ENCODE assay signal across 8 cellular contexts in genomic region chr9:35646583-35647265, GRCh38. TPM values are rescaled to one million over a fixed set of nuclear protein-coding genes. Genes with fewer than 3 reads are reported as not detected.
DNase-seq lines count a peak whose midpoint lies in the region; ATAC-seq and TF ChIP-seq lines count a peak whose summit lies in the region.

No MANE protein-coding gene starts in this region.

- H2AFZ ChIP-seq in HCT116 (ENCODE audit: low read depth, low read length, poor library complexity, severe bottlenecking) = peak overlapping the region; percentile 49

- DNase-seq in GM06990 (ENCODE audit: extremely low read depth, insufficient read length) = peak; percentile 95
- DNase-seq in HCT116 (ENCODE audit: low read depth, low spot score) = peak; percentile 70
- peak; percentile 98 for DNase-seq in MG63
- peak; percentile 50 for DNase-seq in SHP77 treated with DMSO at 0.1 percent for 48 hours (lab: John Stamatoyannopoulos, UW)
- peak; percentile 82 for DNase-seq in activated gamma-delta T cell treated with anti-CD3 and anti-CD28 coated beads, Interleukin-2, amount 50 U/mL, for 16 hours (ENCODE audit: low read depth)
- DNase-seq in foreskin melanocyte = peak; percentile 81
- DNase-seq in substantia nigra (lab: John Stamatoyannopoulos, UW) = peak; percentile 38 to 95 (median 84)

- CTCF ChIA-PET in HCT116 (lab: Charles Lee) = interaction anchor here (0.8 to 2.3 kb wide), 9 partner anchors 10 to 236 kb away, joined by 3 to 12 read pairs (median 5); partner anchors contain the start of genes CCDC107, CREB3, RMRP and TLN1

- H3K4me1 ChIP-seq in HCT116 (ENCODE audit: control insufficient read depth in 1 of 2, insufficient read depth in 2 of 2, low read length in 2 of 2) (peaks cover 6 to 20% of the 10 kb centered on the region in 2 experiments; a peak in 3 of 4 replicates), neutrophil (ENCODE audit: control insufficient read depth in 1 of 2, insufficient read depth in 1 of 2, low read depth in 1 of 2, low read length in 1 of 2) (peaks cover 16 to 22% of the 10 kb centered on the region in 2 experiments)

- TF ChIP-seq RAD21 in HCT116 (IDR thresholded peaks at IDR 0.05; ENCODE audit: low read depth) = peak; percentile 93

- RAD21 ChIA-PET in HCT116 (lab: Charles Lee; ENCODE audit: low non-redundant PET in 1 of 2, low total read pairs in 2 of 2, uncharacterized antibody in 2 of 2, unreplicated experiment in 2 of 2) = interaction anchor here in 1 of 2 experiments (1.0 kb wide), 1 partner anchor 45 kb away, joined by 3 read pairs; no protein-coding TSS in a partner anchor

- peak; percentile 97 for ATAC-seq in HCT116

- H3K27ac ChIP-seq in HCT116 (ENCODE audit: low read depth, low read length) = peak overlapping the region; percentile 56
- H3K27ac ChIP-seq in neutrophil = peak overlapping the region; percentile 61
- H3K27ac ChIP-seq in substantia nigra (ENCODE audit: low read depth, low read length, poor library complexity, severe bottlenecking) = peak overlapping the region; percentile 86

- H3K4me2 ChIP-seq in HCT116 (ENCODE audit: low read length) = peak overlapping the region; percentile 78

- BruUV-seq in HCT116 (replicated peaks; lab: Mats Ljungman, UMichigan) = no TSS peak

- TF ChIP-seq CTCF in GM06990 (IDR thresholded peaks at IDR 0.05; ENCODE audit: insufficient read depth, low read length, poor library complexity, severe bottlenecking) (peak; percentile 98), HCT116 (IDR thresholded peaks at IDR 0.05 in 2 of 3, conservative IDR thresholded peaks at IDR 0.05 in 1 of 3; ENCODE audit: borderline replicate concordance in 1 of 3, insufficient read depth in 1 of 3, low read depth in 2 of 3, low read length in 2 of 3) (peak; percentile 69 to 86 (median 81)), neutrophil (IDR thresholded peaks at IDR 0.05) (peak; percentile 99)

- intact Hi-C loops in HCT116 (cut with micrococcal nuclease) = no loop called here

- no peaks in the 10 kb centered on the region for H4K20me1 ChIP-seq in HCT116 (ENCODE audit: insufficient read depth)

- H3K36me3 ChIP-seq in GM06990 (ENCODE audit: control insufficient read depth, insufficient read depth, low read length) = no peaks in the 10 kb centered on the region; the same call in 1 of the 2 replicates
- H3K36me3 ChIP-seq in HCT116 (ENCODE audit: control insufficient read depth in 1 of 2, insufficient read depth in 2 of 2, low read length in 2 of 2) = no peaks in the 10 kb centered on the region
- H3K36me3 ChIP-seq in MG63 = peaks cover 3% of the 10 kb centered on the region
- H3K36me3 ChIP-seq in neutrophil = no peaks in the 10 kb centered on the region

- H3K27me3 ChIP-seq in GM06990 (replicated peaks; ENCODE audit: control insufficient read depth, insufficient read depth, low read length) = no peaks in the 10 kb centered on the region
- H3K27me3 ChIP-seq in HCT116 (ENCODE audit: insufficient read depth, low read length) = no peaks in the 10 kb centered on the region
- H3K27me3 ChIP-seq in MG63 = no peaks in the 10 kb centered on the region
- H3K27me3 ChIP-seq in neutrophil = no peaks in the 10 kb centered on the region

- no peak for TF ChIP-seq POLR2A in HCT116 (IDR thresholded peaks at IDR 0.05; ENCODE audit: borderline replicate concordance, extremely low read depth, insufficient read depth, insufficient read length)

- H3K4me3 ChIP-seq in GM06990 (replicated peaks; ENCODE audit: low read depth, low read length) = peak overlapping the region; percentile 72
- H3K4me3 ChIP-seq in HCT116 (replicated peaks in 1 of 2; ENCODE audit: low read depth in 1 of 2, low read length in 2 of 2) = peak overlapping the region; percentile 56 to 62
- peak overlapping the region; percentile 57 for H3K4me3 ChIP-seq in MG63
- H3K4me3 ChIP-seq in neutrophil (ENCODE audit: low read depth in 1 of 2, low read length in 1 of 2) = peak overlapping the region; percentile 68 to 82

- H3K9ac ChIP-seq in HCT116 (ENCODE audit: low read length) = peak overlapping the region; percentile 52

- no peaks in the 10 kb centered on the region for H3K9me3 ChIP-seq in HCT116 (ENCODE audit: control insufficient read depth in 1 of 2, insufficient read depth in 1 of 2, low read depth in 1 of 2, low read length in 2 of 2)
- H3K9me3 ChIP-seq in MG63 = no peaks in the 10 kb centered on the region
- no peaks in the 10 kb centered on the region for H3K9me3 ChIP-seq in neutrophil

- POLR2A ChIA-PET in HCT116 (lab: Charles Lee) = interaction anchor here (1.2 to 1.7 kb wide), 2 partner anchors 11 to 18 kb away, joined by 4 to 6 read pairs; partner anchors contain the start of genes ARHGEF39, CCDC107 and RMRP

- no peaks in the 10 kb centered on the region for H3K9me2 ChIP-seq in HCT116 (ENCODE audit: insufficient read depth)

- no peaks in the 10 kb centered on the region for H3K79me2 ChIP-seq in HCT116 (ENCODE audit: insufficient read depth, low read length)

TF ChIP-seq in HCT116, 20 proteins besides CTCF, POLR2A, EP300 and RAD21 (continues in another document):
- TF ChIP-seq EZH2 (IDR thresholded peaks at IDR 0.05) (no peak), SIN3A (IDR thresholded peaks at IDR 0.05; ENCODE audit: low read depth) (peak; percentile 50; the same call in 1 of the 2 replicates), JUND (IDR thresholded peaks at IDR 0.05) (no peak), YY1 (IDR thresholded peaks at IDR 0.05; ENCODE audit: extremely low read depth, insufficient replicate concordance, low read depth, low read length) (peak; percentile 27), CBX3 (IDR thresholded peaks at IDR 0.05; ENCODE audit: low read depth) (no peak; the same call in 1 of the 2 replicates), ZBTB33 (IDR thresholded peaks at IDR 0.05; ENCODE audit: extremely low read depth, insufficient replicate concordance, low read length) (no peak), ELF1 (IDR thresholded peaks at IDR 0.05; ENCODE audit: borderline replicate concordance, low read depth) (no peak), TCF7L2 (IDR thresholded peaks at IDR 0.05; ENCODE audit: borderline replicate concordance, extremely low read depth, insufficient read depth, insufficient read length) (peak; percentile 47), EGR1 (IDR thresholded peaks at IDR 0.05; ENCODE audit: low read depth) (no peak), CEBPB (IDR thresholded peaks at IDR 0.05; ENCODE audit: low read depth) (no peak), SP1 (IDR thresholded peaks at IDR 0.05; ENCODE audit: low read depth) (peak; percentile 8; the same call in 1 of the 2 replicates)
- TF ChIP-seq, protein P1, sequence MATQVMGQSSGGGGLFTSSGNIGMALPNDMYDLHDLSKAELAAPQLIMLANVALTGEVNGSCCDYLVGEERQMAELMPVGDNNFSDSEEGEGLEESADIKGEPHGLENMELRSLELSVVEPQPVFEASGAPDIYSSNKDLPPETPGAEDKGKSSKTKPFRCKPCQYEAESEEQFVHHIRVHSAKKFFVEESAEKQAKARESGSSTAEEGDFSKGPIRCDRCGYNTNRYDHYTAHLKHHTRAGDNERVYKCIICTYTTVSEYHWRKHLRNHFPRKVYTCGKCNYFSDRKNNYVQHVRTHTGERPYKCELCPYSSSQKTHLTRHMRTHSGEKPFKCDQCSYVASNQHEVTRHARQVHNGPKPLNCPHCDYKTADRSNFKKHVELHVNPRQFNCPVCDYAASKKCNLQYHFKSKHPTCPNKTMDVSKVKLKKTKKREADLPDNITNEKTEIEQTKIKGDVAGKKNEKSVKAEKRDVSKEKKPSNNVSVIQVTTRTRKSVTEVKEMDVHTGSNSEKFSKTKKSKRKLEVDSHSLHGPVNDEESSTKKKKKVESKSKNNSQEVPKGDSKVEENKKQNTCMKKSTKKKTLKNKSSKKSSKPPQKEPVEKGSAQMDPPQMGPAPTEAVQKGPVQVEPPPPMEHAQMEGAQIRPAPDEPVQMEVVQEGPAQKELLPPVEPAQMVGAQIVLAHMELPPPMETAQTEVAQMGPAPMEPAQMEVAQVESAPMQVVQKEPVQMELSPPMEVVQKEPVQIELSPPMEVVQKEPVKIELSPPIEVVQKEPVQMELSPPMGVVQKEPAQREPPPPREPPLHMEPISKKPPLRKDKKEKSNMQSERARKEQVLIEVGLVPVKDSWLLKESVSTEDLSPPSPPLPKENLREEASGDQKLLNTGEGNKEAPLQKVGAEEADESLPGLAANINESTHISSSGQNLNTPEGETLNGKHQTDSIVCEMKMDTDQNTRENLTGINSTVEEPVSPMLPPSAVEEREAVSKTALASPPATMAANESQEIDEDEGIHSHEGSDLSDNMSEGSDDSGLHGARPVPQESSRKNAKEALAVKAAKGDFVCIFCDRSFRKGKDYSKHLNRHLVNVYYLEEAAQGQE (IDR thresholded peaks at IDR 0.05; ENCODE audit: low read depth) = no peak

RNA-seq across cellular contexts. Expression of gene SIT1, which starts 4.0 kb away (rescaled TPM):
- total RNA-seq in HCT116 (2021; ENCODE audit: unreplicated experiment) = not detected
- not detected in 2 replicates for polyA plus RNA-seq in HCT116 (2012)
- 1.4 and 4.0 TPM in 2 replicates for total RNA-seq in MG63 (2014; rRNA removed; shearing (Covaris generic); ENCODE audit: low replicate concordance)

RNA-seq across cellular contexts. Expression of gene RMRP, which starts 11.1 kb away (rescaled TPM):
- total RNA-seq in HCT116 (2021; ENCODE audit: unreplicated experiment) = 30,969 TPM
- 23.0 and 89.1 TPM in 2 replicates for polyA plus RNA-seq in HCT116 (2012)
- total RNA-seq in MG63 (2014; rRNA removed; shearing (Covaris generic); ENCODE audit: low replicate concordance) = 8,012 and 15,182 TPM in 2 replicates

RNA-seq across cellular contexts. Expression of gene CCDC107, which starts 11.4 kb away (rescaled TPM):
- total RNA-seq in HCT116 (2021; ENCODE audit: unreplicated experiment) = 11.1 TPM
- polyA plus RNA-seq in HCT116 (2012) = 10.3 and 11.1 TPM in 2 replicates
- 72.4 and 84.4 TPM in 2 replicates for total RNA-seq in MG63 (2014; rRNA removed; shearing (Covaris generic); ENCODE audit: low replicate concordance)

RNA-seq across cellular contexts. Expression of gene ARHGEF39, which starts 18.3 kb away (rescaled TPM):
- total RNA-seq in HCT116 (2021; ENCODE audit: unreplicated experiment) = 29.8 TPM
- polyA plus RNA-seq in HCT116 (2012) = 18.1 and 23.4 TPM in 2 replicates
- 15.5 and 35.6 TPM in 2 replicates for total RNA-seq in MG63 (2014; rRNA removed; shearing (Covaris generic); ENCODE audit: low replicate concordance)

RNA-seq across cellular contexts. Expression of gene CA9, which starts 27.0 kb away (rescaled TPM):
- total RNA-seq in HCT116 (2021; ENCODE audit: unreplicated experiment) = 8.5 TPM
- 27.6 and 29.4 TPM in 2 replicates for polyA plus RNA-seq in HCT116 (2012)
- total RNA-seq in MG63 (2014; rRNA removed; shearing (Covaris generic); ENCODE audit: low replicate concordance) = 0.40 TPM in 1 of 2 replicates, not detected in the other

Comparison
In these comparisons a context has a peak if more than half of its experiments do, and no peak if none do; other contexts are left out.
1. Peak in every context shown above with its lines: DNase-seq, ATAC-seq, H3K4me3 ChIP-seq and H3K27ac ChIP-seq.